ENCODE assay signal across 23 cellular contexts in genomic region chr5:152070591-152070990, GRCh38.
DNase-seq lines count a peak whose midpoint lies in the region; TF ChIP-seq lines count a peak whose summit lies in the region.
"Had no signal": no experiment of that assay in that cellular context is flagged by ENCODE, and none has a peak within 500 bp of the region (broad histone marks: within the 10 kb centered on the region; RNA-seq: fewer than 3 reads in every experiment).

No MANE protein-coding gene starts in this region.

- no peaks in the 10 kb centered on the region for H3K36me3 Mint-ChIP-seq in endodermal cell (ENCODE audit: low read depth)
- H3K36me3 Mint-ChIP-seq: CD14-positive monocyte; CD4-positive, alpha-beta memory T cell; CD4-positive, CD25-positive, alpha-beta regulatory T cell had no signal

- TF ChIP-seq CTCF in endodermal cell (conservative IDR thresholded peaks at IDR 0.05) (no peak), lower leg skin (IDR thresholded peaks at IDR 0.05) (no peak), foreskin fibroblast (IDR thresholded peaks at IDR 0.05; ENCODE audit: low read depth, low read length) (no peak)

- H3K4me3 Mint-ChIP-seq in endodermal cell: no peak overlapping the region
- H3K4me3 Mint-ChIP-seq: CD14-positive monocyte; CD4-positive, alpha-beta memory T cell; CD4-positive, CD25-positive, alpha-beta regulatory T cell; CD8-positive, alpha-beta memory T cell had no signal

- peak; percentile 68 for DNase-seq in endodermal cell
- DNase-seq in lower leg skin (ENCODE audit: low spot score in 2 of 2): no peak
- no peak for DNase-seq in anterior cingulate cortex (lab: John Stamatoyannopoulos, UW)
- no peak for DNase-seq in stimulated activated CD4-positive, alpha-beta T cell treated with anti-CD3 and anti-CD28 coated beads, Interleukin-4, amount 100 ng/mL, for 4 hours
- DNase-seq in foreskin fibroblast: no peak
- DNase-seq: 8988T; ACHN; BE2C; C1 segment of cervical spinal cord; CD4-positive, alpha-beta memory T cell; CD4-positive, CD25-positive, alpha-beta regulatory T cell; CD8-positive, alpha-beta memory T cell; COR-L47; DMS 273 treated with DMSO at 0.1 percent for 48 hours; DMS153; DMS53; DMS79; DND-41; EL; GDM1 had no signal

- peaks cover 7% of the 10 kb centered on the region for H3K4me1 ChIP-seq in endodermal cell (ENCODE audit: control insufficient read depth, insufficient read depth, low read length)
- H3K4me1 ChIP-seq: BE2C, BLaER1 had no signal

- no peak overlapping the region for H3K27ac Mint-ChIP-seq in endodermal cell
- H3K27ac Mint-ChIP-seq: CD14-positive monocyte; CD4-positive, alpha-beta memory T cell; CD4-positive, CD25-positive, alpha-beta regulatory T cell had no signal

- H3K4me3 ChIP-seq in endodermal cell (ENCODE audit: low read length) (no peak overlapping the region), lower leg skin (ENCODE audit: low read depth, poor library complexity, severe bottlenecking) (peak overlapping the region; percentile 2), foreskin fibroblast (ENCODE audit: low read depth in 1 of 2, low read length in 2 of 2) (no peak overlapping the region)
- H3K4me3 ChIP-seq: BLaER1, GM12878 had no signal

- TF ChIP-seq POLR2A in lower leg skin (IDR thresholded peaks at IDR 0.05): no peak

- H3K27me3 ChIP-seq in endodermal cell (ENCODE audit: control insufficient read depth, insufficient read depth, low read length, poor library complexity, severe bottlenecking): peaks cover 34% of the 10 kb centered on the region
- H3K27me3 ChIP-seq: BE2C, BLaER1 had no signal

- H3K9ac ChIP-seq in endodermal cell (ENCODE audit: extremely low read depth, low read length, poor library complexity, severe bottlenecking): no peak overlapping the region
- H3K9ac ChIP-seq: BLaER1 had no signal

- no peaks in the 10 kb centered on the region for H3K9me3 Mint-ChIP-seq in endodermal cell

- H3K27me3 Mint-ChIP-seq in endodermal cell (ENCODE audit: insufficient read depth): peaks cover 72% of the 10 kb centered on the region
- H3K27me3 Mint-ChIP-seq: CD4-positive, CD25-positive, alpha-beta regulatory T cell had no signal

- H3K9me3 ChIP-seq in endodermal cell (ENCODE audit: control insufficient read depth, low read length): no peaks in the 10 kb centered on the region
- H3K9me3 ChIP-seq: BE2C, BLaER1 had no signal

- H3K36me3 ChIP-seq in endodermal cell (ENCODE audit: control insufficient read depth, insufficient read depth, low read length): no peaks in the 10 kb centered on the region
- H3K36me3 ChIP-seq: BE2C, BLaER1 had no signal

- intact Hi-C loops in lower leg skin (cut with DNase I; ENCODE audit: low total_unique reads): no loop called here

- H3K27ac ChIP-seq in endodermal cell (ENCODE audit: low read depth, low read length): no peak overlapping the region
- H3K27ac ChIP-seq: BLaER1 had no signal

- H3K4me1 Mint-ChIP-seq in endodermal cell: peaks cover 31% of the 10 kb centered on the region
- H3K4me1 Mint-ChIP-seq: CD14-positive monocyte; CD8-positive, alpha-beta memory T cell had no signal

- WGBS in endodermal cell (ENCODE audit: insufficient coverage in 1 of 2, insufficient read length in 1 of 2), 2 experiments: 66 to 88% methylated on average over 2 of the region's 2 CpGs
- 81 to 89% methylated on average over 2 of the region's 2 CpGs for WGBS in lower leg skin, 2 donors
